Comparison of ENCODE assay signal across 9 cellular contexts in the genomic region with DNA sequence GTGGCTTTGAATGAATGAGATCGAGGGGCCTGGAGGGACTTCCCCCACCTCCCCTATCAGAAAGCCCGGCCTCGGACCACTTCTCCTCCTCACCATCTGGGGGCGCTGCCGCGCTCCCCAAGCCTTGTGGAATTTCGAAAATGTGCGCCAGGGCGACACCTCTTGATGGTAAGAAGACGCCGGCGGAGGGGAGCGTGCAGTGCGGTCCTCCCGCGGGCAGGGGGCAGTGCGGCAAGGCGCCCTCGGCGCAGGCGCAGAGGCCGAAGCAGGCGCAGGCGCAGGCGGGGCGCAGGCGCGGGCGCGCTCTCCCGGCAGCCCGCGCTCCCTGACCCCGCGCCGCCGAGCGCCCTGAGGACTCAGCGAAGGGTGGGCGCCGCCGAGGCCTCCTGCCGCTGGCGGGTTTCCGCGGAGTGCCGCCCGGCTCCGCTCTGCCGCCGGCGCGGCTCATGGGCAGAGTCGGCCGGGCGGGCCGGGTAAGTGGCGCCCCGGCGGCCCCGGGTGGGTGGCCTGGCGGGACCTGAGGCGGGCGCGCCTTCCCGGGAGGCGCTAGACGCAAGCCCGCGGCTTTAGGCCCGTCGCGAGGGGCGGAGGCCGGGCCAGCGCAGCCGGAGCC. TPM values are rescaled to one million over a fixed set of nuclear protein-coding genes. Genes with fewer than 3 reads are reported as not detected.
DNase-seq lines count a peak whose midpoint lies in the region; ATAC-seq, FAIRE-seq and TF ChIP-seq lines count a peak whose summit lies in the region.
"Had no signal": no experiment of that assay in that cellular context is flagged by ENCODE, and none has a peak within 500 bp of the region (broad histone marks: within the 10 kb centered on the region; RNA-seq: fewer than 3 reads in every experiment).

A gene with protein sequence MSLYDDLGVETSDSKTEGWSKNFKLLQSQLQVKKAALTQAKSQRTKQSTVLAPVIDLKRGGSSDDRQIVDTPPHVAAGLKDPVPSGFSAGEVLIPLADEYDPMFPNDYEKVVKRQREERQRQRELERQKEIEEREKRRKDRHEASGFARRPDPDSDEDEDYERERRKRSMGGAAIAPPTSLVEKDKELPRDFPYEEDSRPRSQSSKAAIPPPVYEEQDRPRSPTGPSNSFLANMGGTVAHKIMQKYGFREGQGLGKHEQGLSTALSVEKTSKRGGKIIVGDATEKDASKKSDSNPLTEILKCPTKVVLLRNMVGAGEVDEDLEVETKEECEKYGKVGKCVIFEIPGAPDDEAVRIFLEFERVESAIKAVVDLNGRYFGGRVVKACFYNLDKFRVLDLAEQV (plus strand): TSS at position 314 of the 613 bp plus-strand sequence. CDS start 8,032 bp downstream, outside the sequence.

- POLR2A ChIA-PET in AG04450 (lab: Yijun Ruan, JAX): interaction anchor here (0.5 to 1.0 kb wide), 5 partner anchors 116 to 313 kb away, joined by 3 to 4 read pairs (median 3); a partner anchor contains a TSS

- no peaks in the 10 kb centered on the region for H3K36me3 ChIP-seq in breast epithelium
- H3K36me3 ChIP-seq in iPS-20b (ENCODE audit: insufficient read depth, low read depth, low read length): no peaks in the 10 kb centered on the region
- no peaks in the 10 kb centered on the region for H3K36me3 ChIP-seq in small intestine (ENCODE audit: control insufficient read depth in 2 of 2, insufficient read depth in 2 of 2, low read length in 2 of 2)

- H3K27ac ChIP-seq in AG04450 (ENCODE audit: low read depth, low read length) (peak within 1 kb of the TSS; percentile 47), VCaP (peak within 1 kb of the TSS; percentile 84), breast epithelium (peak within 1 kb of the TSS; percentile 91 to 94), iPS-20b (ENCODE audit: low read length) (no peak within 1 kb of the TSS), small intestine (ENCODE audit: low read depth in 1 of 2, low read length in 1 of 2) (peak within 1 kb of the TSS; percentile 77 to 86)

- DNase-seq in AG04450 (ENCODE audit: low read depth, low spot score) (peak; percentile 93), NCI-H2171 (lab: John Stamatoyannopoulos, UW) (peak; percentile 69), breast epithelium (ENCODE audit: low spot score in 2 of 2) (peak; percentile 95), small intestine (peak; percentile 95)

- ATAC-seq in GM18867 (IDR thresholded peaks at IDR 0.05; ENCODE audit: unreplicated experiment): peak; percentile 88
- ATAC-seq in HG03103 (IDR thresholded peaks at IDR 0.05; ENCODE audit: low read depth, unreplicated experiment): peak; percentile 81

- TF ChIP-seq CTCF in AG04450 (IDR thresholded peaks at IDR 0.05; ENCODE audit: low read depth, low read length): peak; percentile 99
- peak; percentile 100 for TF ChIP-seq CTCF in VCaP (conservative IDR thresholded peaks at IDR 0.05)
- TF ChIP-seq CTCF in breast epithelium (IDR thresholded peaks at IDR 0.05): peak; percentile 98 to 100 (median 100)

- H3K9me3 ChIP-seq in AG04450 (ENCODE audit: control insufficient read depth, insufficient read depth, low read length): no peaks in the 10 kb centered on the region; the same call in 1 of the 2 replicates
- H3K9me3 ChIP-seq in breast epithelium: no peaks in the 10 kb centered on the region
- H3K9me3 ChIP-seq in iPS-20b (ENCODE audit: insufficient read depth, low read depth, low read length): no peaks in the 10 kb centered on the region
- H3K9me3 ChIP-seq in small intestine (ENCODE audit: control insufficient read depth, low read depth): no peaks in the 10 kb centered on the region

- H3K9ac ChIP-seq in iPS-20b (ENCODE audit: low read depth, low read length): peak within 1 kb of the TSS; percentile 78

- H3K4me1 ChIP-seq in breast epithelium (peaks cover 0 to 3% of the 10 kb centered on the region in 2 donors), iPS-20b (ENCODE audit: insufficient read depth, low read length) (peaks cover 26% of the 10 kb centered on the region), small intestine (ENCODE audit: control insufficient read depth in 2 of 2, insufficient read depth in 1 of 2, low read depth in 1 of 2, low read length in 1 of 2) (peaks cover 0 to 24% of the 10 kb centered on the region in 2 donors)

- intact Hi-C loops in breast epithelium (cut with DNase I; ENCODE audit: low total_unique reads): loop anchor here (10.0 kb wide), 1 partner anchor 144 kb away; no protein-coding TSS in a partner anchor

- H3K27me3 ChIP-seq in AG04450 (ENCODE audit: control insufficient read depth, insufficient read depth, low read length) (no peaks in the 10 kb centered on the region), breast epithelium (no peaks in the 10 kb centered on the region), iPS-20b (ENCODE audit: insufficient read depth, low read length) (no peaks in the 10 kb centered on the region; the same call in 1 of the 2 replicates), small intestine (ENCODE audit: control insufficient read depth in 2 of 2, insufficient read depth in 2 of 2, low read length in 2 of 2) (no peaks in the 10 kb centered on the region)

- WGBS in small intestine, 3 donors: 0 to 1% (median 0%) methylated on average over 57 to 77 of the region's 77 CpGs

- H3K4me3 ChIP-seq in AG04450 (ENCODE audit: low read depth, low read length) (peak within 1 kb of the TSS; percentile 96), breast epithelium (peak within 1 kb of the TSS; percentile 86 to 98 (median 97)), iPS-20b (ENCODE audit: low read length) (peak within 1 kb of the TSS; percentile 86), small intestine (ENCODE audit: low read depth in 1 of 2, low read length in 2 of 2) (peak within 1 kb of the TSS; percentile 80 to 88)

- no peak for TF ChIP-seq POLR2A in breast epithelium (IDR thresholded peaks at IDR 0.05)

- CTCF ChIA-PET in AG04450 (lab: Charles Lee): interaction anchor here (0.5 to 3.1 kb wide), 11 partner anchors 8 to 321 kb away, joined by 3 to 18 read pairs (median 4); no protein-coding TSS in a partner anchor

- no peak for FAIRE-seq in small intestine (lab: Jason Lieb, UNC)
- FAIRE-seq: colon had no signal

RNA-seq across cellular contexts. Expression of the gene that starts here (rescaled TPM):
- polyA plus RNA-seq in AG04450 (2011; rRNA removed) (38.9 and 45.0 TPM in 2 replicates), small intestine (10 to 100 TPM; 45.7 to 82.7 (median 65.1) TPM)
- polyA minus RNA-seq in AG04450 (2011; rRNA and poly(A)+ RNA removed): 19.6 and 20.0 TPM in 2 replicates
- 10 to 100 TPM; 62.4 to 72.4 (median 68.2) TPM for total RNA-seq in breast epithelium
